ENCODE assay signal across 8 cellular contexts in the genomic region with DNA sequence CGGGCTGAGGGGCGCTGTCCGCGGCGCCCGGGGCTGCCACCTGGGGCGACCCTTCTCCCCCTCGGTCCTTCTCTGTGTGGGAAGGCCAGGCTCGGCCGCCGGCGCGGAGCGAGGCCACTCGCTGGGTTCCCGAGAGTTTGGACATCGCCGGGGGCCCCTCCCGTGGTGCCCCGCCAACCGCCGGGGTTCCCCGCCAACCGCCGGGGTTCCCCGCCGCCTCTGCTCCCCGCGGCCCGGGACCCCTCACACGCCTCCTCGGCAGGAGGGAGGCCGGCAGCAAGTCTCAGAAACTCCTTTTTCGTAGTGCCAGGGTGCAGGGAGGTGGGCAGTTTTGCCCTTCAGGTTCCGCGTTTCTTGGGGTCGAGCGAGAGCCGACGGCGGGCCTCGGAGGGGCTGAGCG.
DNase-seq lines count a peak whose midpoint lies in the region; ATAC-seq, FAIRE-seq and TF ChIP-seq lines count a peak whose summit lies in the region.
"Not testable (repeated sequence)": the region's sequence is repeated elsewhere in the genome, so short reads cannot be mapped to it uniquely, and the experiment has no call there.

No MANE protein-coding gene starts in this region.

- H3K9me3 Mint-ChIP-seq in activated CD4-positive, alpha-beta memory T cell treated with anti-CD3 and anti-CD28 coated beads for 36 hours; dendritic cell treated with granulocyte-macrophage colony-stimulating factor and Interleukin-4, amounts not matched to agents 40 ng/mL and 50 ng/mL, for 4 days; naive B cell: not testable (repeated sequence)

- H3K4me3 Mint-ChIP-seq in activated CD4-positive, alpha-beta memory T cell treated with anti-CD3 and anti-CD28 coated beads for 36 hours, result peak overlapping the region; percentile 92
- H3K4me3 Mint-ChIP-seq in dendritic cell treated with granulocyte-macrophage colony-stimulating factor and Interleukin-4, amounts not matched to agents 40 ng/mL and 50 ng/mL, for 4 days, result peak overlapping the region; percentile 78
- H3K4me3 Mint-ChIP-seq in naive B cell, result peak overlapping the region in 2 of 8 donors; percentile 62 to 78

- not testable (repeated sequence) for FAIRE-seq in small intestine (lab: Jason Lieb, UNC)

- WGBS in small intestine, 3 donors, result 0% methylated on average over 4 of the region's 43 CpGs; no CpG with 5 or more reads in 2 of the 3 donors

- H3K27ac ChIP-seq in 22Rv1 (peak overlapping the region; percentile 59), left ventricle myocardium inferior (replicated peaks) (peak overlapping the region; percentile 79)
- H3K27ac ChIP-seq in small intestine (ENCODE audit: low read depth in 1 of 2, low read length in 1 of 2), result not testable (repeated sequence)

- H3K9ac ChIP-seq in NT2/D1 (ENCODE audit: insufficient read length, low read depth), result not testable (repeated sequence)

- H3K4me1 Mint-ChIP-seq in activated CD4-positive, alpha-beta memory T cell treated with anti-CD3 and anti-CD28 coated beads for 36 hours (ENCODE audit: low read depth), result peaks cover 15% of the 10 kb centered on the region
- H3K4me1 Mint-ChIP-seq in dendritic cell treated with granulocyte-macrophage colony-stimulating factor and Interleukin-4, amounts not matched to agents 40 ng/mL and 50 ng/mL, for 4 days (ENCODE audit: low read depth), result peaks cover 12% of the 10 kb centered on the region
- not testable (repeated sequence) for H3K4me1 Mint-ChIP-seq in naive B cell

- peak; percentile 67 to 71 for ATAC-seq in naive B cell (ENCODE audit: low read depth in 2 of 2)

- not testable (repeated sequence) for H3K36me3 ChIP-seq in NT2/D1 (ENCODE audit: insufficient read depth, insufficient read length, low read length); left ventricle myocardium inferior; small intestine (ENCODE audit: control insufficient read depth in 2 of 2, insufficient read depth in 2 of 2, low read length in 2 of 2)

- intact Hi-C loops in activated CD4-positive, alpha-beta memory T cell treated with anti-CD3 and anti-CD28 coated beads for 36 hours (cut with micrococcal nuclease); dendritic cell treated with granulocyte-macrophage colony-stimulating factor and Interleukin-4, amounts not matched to agents 40 ng/mL and 50 ng/mL, for 4 days (cut with micrococcal nuclease); left ventricle myocardium inferior (cut with micrococcal nuclease): not testable (repeated sequence)

- not testable (repeated sequence) for DNase-seq in NT2/D1 (ENCODE audit: low read depth, low spot score); activated CD4-positive, alpha-beta memory T cell treated with anti-CD3 and anti-CD28 coated beads for 36 hours; left ventricle myocardium inferior; naive B cell; small intestine

- not testable (repeated sequence) for TF ChIP-seq CTCF in 22Rv1 (IDR thresholded peaks at IDR 0.05); GM12875 (IDR thresholded peaks at IDR 0.05; ENCODE audit: borderline replicate concordance, insufficient read depth, low read depth, low read length); left ventricle myocardium inferior (IDR thresholded peaks at IDR 0.05; ENCODE audit: borderline replicate concordance)

- H3K4me1 ChIP-seq in NT2/D1 (ENCODE audit: insufficient read depth, insufficient read length); left ventricle myocardium inferior; small intestine (ENCODE audit: control insufficient read depth in 2 of 2, insufficient read depth in 1 of 2, low read depth in 1 of 2, low read length in 1 of 2): not testable (repeated sequence)

- not testable (repeated sequence) for H3K36me3 Mint-ChIP-seq in activated CD4-positive, alpha-beta memory T cell treated with anti-CD3 and anti-CD28 coated beads for 36 hours; dendritic cell treated with granulocyte-macrophage colony-stimulating factor and Interleukin-4, amounts not matched to agents 40 ng/mL and 50 ng/mL, for 4 days (ENCODE audit: low read depth); naive B cell

- peak overlapping the region; percentile 37 for H3K4me3 ChIP-seq in GM12875 (ENCODE audit: low read depth, low read length)
- H3K4me3 ChIP-seq in NT2/D1 (ENCODE audit: insufficient read length, low read depth), result peak overlapping the region; percentile 24
- peak overlapping the region; percentile 64 for H3K4me3 ChIP-seq in left ventricle myocardium inferior
- peak overlapping the region; percentile 30 to 59 for H3K4me3 ChIP-seq in small intestine (ENCODE audit: low read depth in 1 of 2, low read length in 2 of 2)

- H3K27ac Mint-ChIP-seq in activated CD4-positive, alpha-beta memory T cell treated with anti-CD3 and anti-CD28 coated beads for 36 hours; naive B cell: not testable (repeated sequence)
- peak overlapping the region; percentile 72 for H3K27ac Mint-ChIP-seq in dendritic cell treated with granulocyte-macrophage colony-stimulating factor and Interleukin-4, amounts not matched to agents 40 ng/mL and 50 ng/mL, for 4 days

- CTCF ChIA-PET in activated CD4-positive, alpha-beta memory T cell treated with anti-CD3 and anti-CD28 coated beads for 36 hours (lab: Charles Lee), result not testable (repeated sequence)

- H3K9me3 ChIP-seq in NT2/D1 (ENCODE audit: insufficient read depth, low read length); left ventricle myocardium inferior (replicated peaks); small intestine (ENCODE audit: control insufficient read depth, low read depth): not testable (repeated sequence)

- not testable (repeated sequence) for H3K27me3 Mint-ChIP-seq in activated CD4-positive, alpha-beta memory T cell treated with anti-CD3 and anti-CD28 coated beads for 36 hours; dendritic cell treated with granulocyte-macrophage colony-stimulating factor and Interleukin-4, amounts not matched to agents 40 ng/mL and 50 ng/mL, for 4 days; naive B cell

- POLR2A ChIA-PET in activated CD4-positive, alpha-beta memory T cell treated with anti-CD3 and anti-CD28 coated beads for 36 hours (lab: Charles Lee), result not testable (repeated sequence)

- H3K27me3 ChIP-seq in NT2/D1 (ENCODE audit: insufficient read depth, insufficient read length); left ventricle myocardium inferior (ENCODE audit: low read depth); small intestine (ENCODE audit: control insufficient read depth in 2 of 2, insufficient read depth in 2 of 2, low read length in 2 of 2): not testable (repeated sequence)
